8 cellular contexts compared by ENCODE assay signal in genomic region chr4:9152182-9153007, GRCh38. TPM values are rescaled to one million over a fixed set of nuclear protein-coding genes. Genes with fewer than 3 reads are reported as not detected.
DNase-seq lines count a peak whose midpoint lies in the region; ATAC-seq and TF ChIP-seq lines count a peak whose summit lies in the region.
"Not testable (repeated sequence)": the region's sequence is repeated elsewhere in the genome, so short reads cannot be mapped to it uniquely, and the experiment has no call there.

No MANE protein-coding gene starts in this region.

- not testable (repeated sequence) for TF ChIP-seq CTCF in AG10803 (conservative IDR thresholded peaks at IDR 0.05; ENCODE audit: low read length); NB4 (IDR thresholded peaks at IDR 0.05; ENCODE audit: low read depth, low read length)

- H3K4me1 Mint-ChIP-seq in T-helper 1 cell treated with Interleukin-12 subunit alpha and Interleukin-12 subunit beta and Interleukin-4 antibody, amounts not matched to agents 30 μg/mL and 1 μg/mL, for 36 hours (ENCODE audit: low read depth) = peaks cover 14% of the 10 kb centered on the region

- peak overlapping the region; percentile 86 for H3K27ac ChIP-seq in mesodermal cell (ENCODE audit: low read depth, low read length, severe bottlenecking)

- H3K36me3 ChIP-seq in mesodermal cell (ENCODE audit: control insufficient read depth, insufficient read depth, low read length) = not testable (repeated sequence)

- H3K4me1 ChIP-seq in mesodermal cell (ENCODE audit: control insufficient read depth, insufficient read depth, low read length, poor library complexity, severe bottlenecking) = not testable (repeated sequence)

- not testable (repeated sequence) for H3K27me3 Mint-ChIP-seq in T-helper 1 cell treated with Interleukin-12 subunit alpha and Interleukin-12 subunit beta and Interleukin-4 antibody, amounts not matched to agents 30 μg/mL and 1 μg/mL, for 36 hours (ENCODE audit: low read depth)

- H3K9me3 Mint-ChIP-seq in T-helper 1 cell treated with Interleukin-12 subunit alpha and Interleukin-12 subunit beta and Interleukin-4 antibody, amounts not matched to agents 30 μg/mL and 1 μg/mL, for 36 hours = not testable (repeated sequence)

- H3K9me3 ChIP-seq in mesodermal cell (ENCODE audit: control insufficient read depth, low read length) = not testable (repeated sequence)

- peak; percentile 84 for ATAC-seq in GM21390 (IDR thresholded peaks at IDR 0.05; ENCODE audit: unreplicated experiment)

- peak overlapping the region; percentile 93 for H3K4me3 Mint-ChIP-seq in T-helper 1 cell treated with Interleukin-12 subunit alpha and Interleukin-12 subunit beta and Interleukin-4 antibody, amounts not matched to agents 30 μg/mL and 1 μg/mL, for 36 hours

- peak; percentile 31 for TF ChIP-seq POLR2A in NB4 (IDR thresholded peaks at IDR 0.05; ENCODE audit: extremely low read depth, insufficient read length)

- H3K36me3 Mint-ChIP-seq in T-helper 1 cell treated with Interleukin-12 subunit alpha and Interleukin-12 subunit beta and Interleukin-4 antibody, amounts not matched to agents 30 μg/mL and 1 μg/mL, for 36 hours (ENCODE audit: low read depth) = not testable (repeated sequence)

- H3K27ac Mint-ChIP-seq in T-helper 1 cell treated with Interleukin-12 subunit alpha and Interleukin-12 subunit beta and Interleukin-4 antibody, amounts not matched to agents 30 μg/mL and 1 μg/mL, for 36 hours = peak overlapping the region; percentile 100

- H3K4me3 ChIP-seq in AG10803 (ENCODE audit: low read length) = peak overlapping the region; percentile 72
- H3K4me3 ChIP-seq in NB4 (ENCODE audit: low read depth, low read length) = peak overlapping the region; percentile 61
- H3K4me3 ChIP-seq in mesodermal cell (ENCODE audit: extremely low read depth, insufficient read depth, low read length, poor library complexity, severe bottlenecking) = peak overlapping the region; percentile 53

- peak; percentile 96 for DNase-seq in AG10803 (ENCODE audit: low read depth)
- DNase-seq in NB4 (ENCODE audit: low read depth) = peak; percentile 95
- peak; percentile 97 for DNase-seq in activated naive CD4-positive, alpha-beta T cell treated with anti-CD3 and anti-CD28 coated beads, Interleukin-2, amount 50 U/mL, for 16 hours
- DNase-seq in fibroblast of gingiva (ENCODE audit: low read depth) = peak; percentile 93
- DNase-seq in stimulated activated CD4-positive, alpha-beta T cell treated with anti-CD3 and anti-CD28 coated beads, Interleukin-2, amount 100 ng/mL, for 48 hours = peak; percentile 91 to 92

- 1 to 4% methylated on average over 17 to 41 of the region's 63 CpGs for WGBS in mesodermal cell (ENCODE audit: insufficient coverage in 2 of 2), 2 experiments

RNA-seq across cellular contexts. Expression of gene FAM90A26, which starts 17.8 kb away (rescaled TPM):
- not detected for polyA plus RNA-seq in mesodermal cell (2013, experiment 1 of 2)
- not detected for polyA plus RNA-seq in mesodermal cell (2013, experiment 2 of 2)

RNA-seq across cellular contexts. Expression of gene USP17L10, which starts 58.1 kb away (rescaled TPM):
- polyA plus RNA-seq in mesodermal cell (2013, experiment 1 of 2) = not detected
- not detected for polyA plus RNA-seq in mesodermal cell (2013, experiment 2 of 2)

Comparison
In these comparisons a context has a peak if more than half of its experiments do, and no peak if none do; other contexts are left out.
1. Peak in every context shown above with its lines: DNase-seq, ATAC-seq, H3K4me3 ChIP-seq and H3K27ac ChIP-seq.